16 cellular contexts compared by ENCODE assay signal in the genomic region with DNA sequence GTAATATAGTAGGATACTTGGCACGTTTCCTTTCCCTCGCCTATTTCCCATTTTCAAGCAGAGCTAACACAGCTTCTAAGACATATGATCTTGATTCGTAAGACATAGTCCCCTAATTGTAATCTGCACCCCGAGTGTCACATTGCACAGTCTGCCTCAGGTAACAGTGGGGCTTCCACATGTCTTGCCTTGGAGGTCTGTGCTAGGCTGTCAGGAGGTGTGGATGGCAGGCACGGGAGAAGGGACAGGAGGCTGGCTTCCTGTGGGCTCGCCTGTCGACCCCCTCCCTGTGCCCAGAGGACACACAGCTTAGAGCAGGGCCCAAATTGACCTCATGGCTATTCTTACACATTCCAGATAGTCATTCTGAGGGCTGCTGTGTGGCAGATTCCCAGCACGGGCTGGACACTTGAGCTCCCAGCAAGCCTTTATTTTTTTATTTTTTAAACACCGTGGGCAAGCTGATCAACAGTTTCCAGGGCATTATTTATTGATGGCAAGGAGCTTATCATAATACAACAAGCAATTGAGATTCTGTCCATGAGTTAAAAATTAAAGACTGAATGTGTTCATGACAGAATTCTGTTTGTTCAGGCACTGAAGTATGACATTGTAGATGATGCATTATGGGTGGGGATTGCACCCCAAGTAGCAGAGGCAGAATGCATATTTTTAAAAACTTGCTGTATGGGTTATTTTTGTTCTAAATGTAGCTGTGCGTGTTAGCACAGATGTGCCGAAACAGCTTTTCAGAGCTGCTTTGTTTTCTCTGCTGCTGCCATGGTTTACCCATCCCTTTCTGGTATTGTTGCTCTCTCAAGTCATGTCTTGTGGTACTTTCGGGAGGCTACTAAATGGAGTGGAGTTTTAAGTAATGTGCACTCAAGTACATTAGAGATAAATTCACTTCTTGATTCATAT.
A peak's percentile ranks its signal among the peaks of the same experiment; 100 is the strongest.
DNase-seq lines count a peak whose midpoint lies in the region; ATAC-seq, FAIRE-seq and TF ChIP-seq lines count a peak whose summit lies in the region.
"Had no signal": no experiment of that assay in that cellular context is flagged by ENCODE, and none has a peak within 500 bp of the region (broad histone marks: within the 10 kb centered on the region; RNA-seq: fewer than 3 reads in every experiment).

No MANE protein-coding gene starts in this region.

- H4K20me1 ChIP-seq in smooth muscle cell (ENCODE audit: low read depth): peaks cover 70% of the 10 kb centered on the region

- 94% methylated on average over 12 of the region's 12 CpGs for WGBS in smooth muscle cell (ENCODE audit: low lambda C conversion rate)

- H3K4me3 ChIP-seq in smooth muscle cell: no peak overlapping the region

- no peaks in the 10 kb centered on the region for H3K4me1 ChIP-seq in smooth muscle cell (ENCODE audit: low read depth)

- no peaks in the 10 kb centered on the region for H3K36me3 ChIP-seq in smooth muscle cell (ENCODE audit: low read depth)

- no peak overlapping the region for H2AFZ ChIP-seq in smooth muscle cell (ENCODE audit: low read depth)

- H3F3A ChIP-seq in smooth muscle cell (ENCODE audit: low read depth): no peaks in the 10 kb centered on the region

- H3K27ac ChIP-seq in smooth muscle cell (ENCODE audit: low read depth): peak overlapping the region; percentile 46
- H3K27ac ChIP-seq: WERI-Rb-1 had no signal

- peaks cover 49% of the 10 kb centered on the region for H3K79me2 ChIP-seq in smooth muscle cell (ENCODE audit: low read depth)

- DNase-seq in GM20000 (ENCODE audit: low spot score): peak; percentile 27
- DNase-seq in RCC 7860 (ENCODE audit: low spot score): no peak
- DNase-seq in smooth muscle cell (lab: John Stamatoyannopoulos, UW; ENCODE audit: unreplicated experiment): no peak
- DNase-seq in activated naive CD4-positive, alpha-beta T cell treated with Interleukin-2 at 50 U/mL for 16 hours: no peak
- DNase-seq: activated CD8-positive, alpha-beta memory T cell treated with anti-CD3 and anti-CD28 coated beads, Interleukin-2, amount 50 U/mL, for 4 hours; CD4-positive, CD25-positive, alpha-beta regulatory T cell; naive B cell; NCI-H1436 treated with DMSO at 0.1 percent for 48 hours; NCI-H524 treated with DMSO at 0.1 percent for 48 hours; WERI-Rb-1 had no signal

- peak; percentile 76 for FAIRE-seq in RCC 7860 (lab: Jason Lieb, UNC)
- peak; percentile 33 for FAIRE-seq in islet of Langerhans (lab: Jason Lieb, UNC)
- FAIRE-seq: colon, H54 had no signal

- no peak overlapping the region for H3K4me2 ChIP-seq in smooth muscle cell

- H3K9ac ChIP-seq in smooth muscle cell (ENCODE audit: low read depth): no peak overlapping the region

- no peak for TF ChIP-seq CTCF in GM20000 (IDR thresholded peaks at IDR 0.05; ENCODE audit: extremely low read depth, missing control alignments)
- no peak for TF ChIP-seq CTCF in smooth muscle cell (IDR thresholded peaks at IDR 0.05; ENCODE audit: borderline replicate concordance, insufficient read depth, poor library complexity, severe bottlenecking)

- ATAC-seq in HG03095 (IDR thresholded peaks at IDR 0.05; ENCODE audit: unreplicated experiment): no peak
- ATAC-seq in HG03460 (IDR thresholded peaks at IDR 0.05; ENCODE audit: unreplicated experiment): no peak
- ATAC-seq: sciatic nerve had no signal

- no peaks in the 10 kb centered on the region for H3K9me3 ChIP-seq in smooth muscle cell (replicated peaks; ENCODE audit: low read depth)

- H3K27me3 ChIP-seq in smooth muscle cell (ENCODE audit: low read depth): no peaks in the 10 kb centered on the region
